8 cellular contexts compared by ENCODE assay signal in genomic region chr2:76197842-76198448, GRCh38.
A peak's percentile ranks its signal among the peaks of the same experiment; 100 is the strongest.
DNase-seq lines count a peak whose midpoint lies in the region; ATAC-seq, FAIRE-seq and TF ChIP-seq lines count a peak whose summit lies in the region.

No MANE protein-coding gene starts in this region.

- FAIRE-seq in G401.6 (lab: Jason Lieb, UNC) = peak; percentile 90

- H3K36me3 ChIP-seq in iPS-15b (ENCODE audit: control insufficient read depth, insufficient read depth, low read length) = no peaks in the 10 kb centered on the region

- H3K27ac Mint-ChIP-seq in activated naive CD8-positive, alpha-beta T cell treated with anti-CD3 and anti-CD28 coated beads, Interleukin-2, amount 50 U/mL, for 24 hours = no peak overlapping the region

- H3K4me1 ChIP-seq in iPS-15b (ENCODE audit: control insufficient read depth, insufficient read depth, low read length) = peaks cover 3% of the 10 kb centered on the region

- DNase-seq in AG04449 (ENCODE audit: low read depth, low spot score) (peak; percentile 16), NCI-H748 treated with DMSO at 0.1 percent for 48 hours (lab: John Stamatoyannopoulos, UW) (peak; percentile 2)
- peak; percentile 56 for DNase-seq in activated naive CD8-positive, alpha-beta T cell treated with anti-CD3 and anti-CD28 coated beads, Interleukin-2, amount 50 U/mL, for 24 hours
- DNase-seq in stimulated activated CD4-positive, alpha-beta T cell treated with anti-CD3 and anti-CD28 coated beads, Interleukin-1b, Interleukin-23, amount 100 ng/mL, for 4 hours (ENCODE audit: low read depth in 2 of 2) = peak; percentile 1 to 4

- CTCF ChIA-PET in AG04449 (lab: Yijun Ruan, JAX) = interaction anchor here (0.7 to 2.4 kb wide), 5 partner anchors 9 to 402 kb away, joined by 3 to 12 read pairs (median 5); no protein-coding TSS in a partner anchor

- no peaks in the 10 kb centered on the region for H3K36me3 Mint-ChIP-seq in activated naive CD8-positive, alpha-beta T cell treated with anti-CD3 and anti-CD28 coated beads, Interleukin-2, amount 50 U/mL, for 24 hours (ENCODE audit: low read depth)

- no peaks in the 10 kb centered on the region for H3K9me3 ChIP-seq in iPS-15b (ENCODE audit: control insufficient read depth, insufficient read depth, low read length)

- H3K4me3 ChIP-seq in AG04449 (ENCODE audit: low read depth, low read length) (no peak overlapping the region), iPS-15b (ENCODE audit: low read depth, low read length) (peak overlapping the region; percentile 12)

- POLR2A ChIA-PET in AG04449 (lab: Yijun Ruan, JAX) = no interaction called here

- H3K9ac ChIP-seq in iPS-15b (ENCODE audit: low read depth, low read length) = no peak overlapping the region

- peak; percentile 71 for ATAC-seq in HG02885 (IDR thresholded peaks at IDR 0.05; ENCODE audit: poor library complexity, unreplicated experiment)
- no peak for ATAC-seq in activated naive CD8-positive, alpha-beta T cell treated with anti-CD3 and anti-CD28 coated beads, Interleukin-2, amount 50 U/mL, for 24 hours
- no peak for ATAC-seq in HG02588 (IDR thresholded peaks at IDR 0.05; ENCODE audit: unreplicated experiment)

- TF ChIP-seq CTCF in AG04449 (IDR thresholded peaks at IDR 0.05; ENCODE audit: insufficient read depth, low read length, missing control alignments) = peak; percentile 29

- H3K4me3 Mint-ChIP-seq in activated naive CD8-positive, alpha-beta T cell treated with anti-CD3 and anti-CD28 coated beads, Interleukin-2, amount 50 U/mL, for 24 hours = no peak overlapping the region

- no peaks in the 10 kb centered on the region for H3K9me3 Mint-ChIP-seq in activated naive CD8-positive, alpha-beta T cell treated with anti-CD3 and anti-CD28 coated beads, Interleukin-2, amount 50 U/mL, for 24 hours

- no peaks in the 10 kb centered on the region for H3K4me1 Mint-ChIP-seq in activated naive CD8-positive, alpha-beta T cell treated with anti-CD3 and anti-CD28 coated beads, Interleukin-2, amount 50 U/mL, for 24 hours

- no peaks in the 10 kb centered on the region for H3K27me3 ChIP-seq in iPS-15b (ENCODE audit: control insufficient read depth, insufficient read depth, low read length)

- no peaks in the 10 kb centered on the region for H3K27me3 Mint-ChIP-seq in activated naive CD8-positive, alpha-beta T cell treated with anti-CD3 and anti-CD28 coated beads, Interleukin-2, amount 50 U/mL, for 24 hours

Comparison
In these comparisons a context has a peak if more than half of its experiments do, and no peak if none do; other contexts are left out.
1. DNase-seq: peak in every context shown above with its lines; median percentile 56 in activated naive CD8-positive, alpha-beta T cell treated with anti-CD3 and anti-CD28 coated beads, Interleukin-2, amount 50 U/mL, for 24 hours; 16 in AG04449; 2 in stimulated activated CD4-positive, alpha-beta T cell treated with anti-CD3 and anti-CD28 coated beads, Interleukin-1b, Interleukin-23, amount 100 ng/mL, for 4 hours; 2 in NCI-H748 treated with DMSO at 0.1 percent for 48 hours.